Comparison of ENCODE assay signal across 9 cellular contexts in the genomic region with DNA sequence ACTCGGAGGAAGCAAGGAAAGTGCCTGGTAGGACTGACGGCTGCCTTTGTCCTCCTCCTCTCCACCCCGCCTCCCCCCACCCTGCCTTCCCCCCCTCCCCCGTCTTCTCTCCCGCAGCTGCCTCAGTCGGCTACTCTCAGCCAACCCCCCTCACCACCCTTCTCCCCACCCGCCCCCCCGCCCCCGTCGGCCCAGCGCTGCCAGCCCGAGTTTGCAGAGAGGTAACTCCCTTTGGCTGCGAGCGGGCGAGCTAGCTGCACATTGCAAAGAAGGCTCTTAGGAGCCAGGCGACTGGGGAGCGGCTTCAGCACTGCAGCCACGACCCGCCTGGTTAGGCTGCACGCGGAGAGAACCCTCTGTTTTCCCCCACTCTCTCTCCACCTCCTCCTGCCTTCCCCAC. TPM values are rescaled to one million over a fixed set of nuclear protein-coding genes. Genes with fewer than 3 reads are reported as not detected.
DNase-seq lines count a peak whose midpoint lies in the region; ATAC-seq and TF ChIP-seq lines count a peak whose summit lies in the region.
"Had no signal": no experiment of that assay in that cellular context is flagged by ENCODE, and none has a peak within 500 bp of the region (broad histone marks: within the 10 kb centered on the region; RNA-seq: fewer than 3 reads in every experiment).

No MANE protein-coding gene starts in this region.

- peak overlapping the region; percentile 64 to 70 for H3K4me3 Mint-ChIP-seq in activated T-cell treated with anti-CD3 and anti-CD28 coated beads, Interleukin-2, amount 50 U/mL, for 72 hours
- no peak overlapping the region for H3K4me3 Mint-ChIP-seq in activated T-helper 1 cell treated with anti-CD3 and anti-CD28 coated beads, Interleukin-12 subunit alpha, Interleukin-12 subunit beta, Interleukin-2, Interleukin-4 antibody, amounts not matched to agents 30 ng/mL and 10 ng/mL and 1 ng/mL, durations not matched to agents 14 hours and 24 hours and 36 hours

- H3K27ac Mint-ChIP-seq in activated T-cell treated with anti-CD3 and anti-CD28 coated beads, Interleukin-2, amount 50 U/mL, for 72 hours = no peak overlapping the region
- no peak overlapping the region for H3K27ac Mint-ChIP-seq in activated T-helper 1 cell treated with anti-CD3 and anti-CD28 coated beads, Interleukin-12 subunit alpha, Interleukin-12 subunit beta, Interleukin-2, Interleukin-4 antibody, amounts not matched to agents 30 ng/mL and 10 ng/mL and 1 ng/mL, durations not matched to agents 14 hours and 24 hours and 36 hours

- H3K4me1 Mint-ChIP-seq in activated T-cell treated with anti-CD3 and anti-CD28 coated beads, Interleukin-2, amount 50 U/mL, for 72 hours (ENCODE audit: low read depth) = peaks cover 5% of the 10 kb centered on the region
- H3K4me1 Mint-ChIP-seq in activated T-helper 1 cell treated with anti-CD3 and anti-CD28 coated beads, Interleukin-12 subunit alpha, Interleukin-12 subunit beta, Interleukin-2, Interleukin-4 antibody, amounts not matched to agents 30 ng/mL and 10 ng/mL and 1 ng/mL, durations not matched to agents 14 hours and 24 hours and 36 hours (ENCODE audit: low read depth) = no peaks in the 10 kb centered on the region

- H3K27ac ChIP-seq in colonic mucosa = no peak overlapping the region
- peak overlapping the region in 1 of 4 donors; percentile 79 for H3K27ac ChIP-seq in upper lobe of left lung
- H3K27ac ChIP-seq: Peyer's patch had no signal

- H3K36me3 ChIP-seq in colonic mucosa (no peaks in the 10 kb centered on the region), upper lobe of left lung (no peaks in the 10 kb centered on the region)
- H3K36me3 ChIP-seq: Peyer's patch had no signal

- H3K27me3 ChIP-seq in colonic mucosa = peaks cover 22% of the 10 kb centered on the region
- no peaks in the 10 kb centered on the region for H3K27me3 ChIP-seq in upper lobe of left lung
- H3K27me3 ChIP-seq: Peyer's patch had no signal

- H3K36me3 Mint-ChIP-seq in activated T-cell treated with anti-CD3 and anti-CD28 coated beads, Interleukin-2, amount 50 U/mL, for 72 hours (ENCODE audit: insufficient read depth in 2 of 2) = peaks cover 0 to 1% of the 10 kb centered on the region in 2 donors
- H3K36me3 Mint-ChIP-seq in activated T-helper 1 cell treated with anti-CD3 and anti-CD28 coated beads, Interleukin-12 subunit alpha, Interleukin-12 subunit beta, Interleukin-2, Interleukin-4 antibody, amounts not matched to agents 30 ng/mL and 10 ng/mL and 1 ng/mL, durations not matched to agents 14 hours and 24 hours and 36 hours (ENCODE audit: low read depth) = no peaks in the 10 kb centered on the region

- peaks cover 58% of the 10 kb centered on the region for H3K27me3 Mint-ChIP-seq in activated T-cell treated with anti-CD3 and anti-CD28 coated beads, Interleukin-2, amount 50 U/mL, for 72 hours (ENCODE audit: low read depth)
- peaks cover 17% of the 10 kb centered on the region for H3K27me3 Mint-ChIP-seq in activated T-helper 1 cell treated with anti-CD3 and anti-CD28 coated beads, Interleukin-12 subunit alpha, Interleukin-12 subunit beta, Interleukin-2, Interleukin-4 antibody, amounts not matched to agents 30 ng/mL and 10 ng/mL and 1 ng/mL, durations not matched to agents 14 hours and 24 hours and 36 hours (ENCODE audit: insufficient read depth)

- H3K4me3 ChIP-seq in colonic mucosa (peak overlapping the region; percentile 5), lower leg skin (ENCODE audit: low read depth, poor library complexity, severe bottlenecking) (peak overlapping the region; percentile 15), upper lobe of left lung (peak overlapping the region; percentile 26 to 55 (median 46))

- in situ Hi-C loops in GM13977 (cut with MboI; ENCODE audit: low pct_unique_long_range_greater_than_20kb, low sequenced_read_pairs, unreplicated experiment) (no loop called here), GM13976 (cut with MboI; ENCODE audit: low sequenced_read_pairs, unreplicated experiment) (no loop called here)

- TF ChIP-seq CTCF in colonic mucosa (IDR thresholded peaks at IDR 0.05) (no peak), lower leg skin (IDR thresholded peaks at IDR 0.05) (no peak), upper lobe of left lung (IDR thresholded peaks at IDR 0.05) (no peak), GM13977 (IDR thresholded peaks at IDR 0.05; ENCODE audit: extremely low read depth, insufficient read depth, missing control alignments) (no peak), GM13976 (IDR thresholded peaks at IDR 0.05; ENCODE audit: borderline replicate concordance, control extremely low read depth, extremely low read depth, insufficient read depth, missing control alignments) (no peak)

- TF ChIP-seq EP300 in upper lobe of left lung (IDR thresholded peaks at IDR 0.05) = no peak

- H3K9me3 ChIP-seq in colonic mucosa = no peaks in the 10 kb centered on the region
- no peaks in the 10 kb centered on the region for H3K9me3 ChIP-seq in upper lobe of left lung
- H3K9me3 ChIP-seq: Peyer's patch had no signal

- no peak for DNase-seq in activated T-cell treated with anti-CD3 and anti-CD28 coated beads, Interleukin-2, amount 50 U/mL, for 72 hours
- DNase-seq in activated T-cell treated with anti-CD3 and anti-CD28 coated beads for 4 hours = no peak
- no peak for DNase-seq in colonic mucosa
- no peak for DNase-seq in lower leg skin (ENCODE audit: low spot score in 2 of 2)
- no peak for DNase-seq in upper lobe of left lung
- no peak for DNase-seq in GM13977 (ENCODE audit: low spot score)
- DNase-seq in GM13976 (ENCODE audit: low spot score) = no peak
- no peak for DNase-seq in activated T-helper 1 cell treated with anti-CD3 and anti-CD28 coated beads, Interleukin-12 subunit alpha, Interleukin-12 subunit beta, Interleukin-2, Interleukin-4 antibody, amounts not matched to agents 30 ng/mL and 10 ng/mL and 1 ng/mL, durations not matched to agents 14 hours and 24 hours and 36 hours (ENCODE audit: low spot score)

- H3K9me3 Mint-ChIP-seq in activated T-cell treated with anti-CD3 and anti-CD28 coated beads, Interleukin-2, amount 50 U/mL, for 72 hours = peaks cover 0 to 2% of the 10 kb centered on the region in 2 donors
- no peaks in the 10 kb centered on the region for H3K9me3 Mint-ChIP-seq in activated T-helper 1 cell treated with anti-CD3 and anti-CD28 coated beads, Interleukin-12 subunit alpha, Interleukin-12 subunit beta, Interleukin-2, Interleukin-4 antibody, amounts not matched to agents 30 ng/mL and 10 ng/mL and 1 ng/mL, durations not matched to agents 14 hours and 24 hours and 36 hours

- no peak for ATAC-seq in activated T-cell treated with anti-CD3 and anti-CD28 coated beads, Interleukin-2, amount 50 U/mL, for 72 hours (replicated peaks in 1 of 2)
- peak in 1 of 2 donors; percentile 39 for ATAC-seq in upper lobe of left lung (ENCODE audit: low FRiP score in 2 of 2)

- no peak for TF ChIP-seq POLR2A in lower leg skin (IDR thresholded peaks at IDR 0.05)
- TF ChIP-seq POLR2A in upper lobe of left lung (IDR thresholded peaks at IDR 0.05) = no peak

- intact Hi-C loops in colonic mucosa (cut with DNase I) (no loop called here), lower leg skin (cut with DNase I; ENCODE audit: low total_unique reads) (no loop called here)
- intact Hi-C loops in activated T-helper 1 cell treated with anti-CD3 and anti-CD28 coated beads, Interleukin-12 subunit alpha, Interleukin-12 subunit beta, Interleukin-2, Interleukin-4 antibody, amounts not matched to agents 30 ng/mL and 10 ng/mL and 1 ng/mL, durations not matched to agents 14 hours and 24 hours and 36 hours (cut with micrococcal nuclease) = no loop called here

- H3K4me1 ChIP-seq in colonic mucosa (no peaks in the 10 kb centered on the region), upper lobe of left lung (peaks cover 0 to 4% (median 2%) of the 10 kb centered on the region in 4 donors)
- H3K4me1 ChIP-seq: Peyer's patch had no signal

- no peak overlapping the region for H3K9ac ChIP-seq in colonic mucosa (ENCODE audit: low read depth in 2 of 2, low read length in 2 of 2)

- 0 to 45% methylated on average over 7 to 14 of the region's 21 CpGs for WGBS in lower leg skin, 2 donors
- WGBS in upper lobe of left lung, 2 donors = 0 to 27% methylated on average over 4 to 19 of the region's 21 CpGs

RNA-seq across cellular contexts. Expression of a gene that starts 0.5 kb away (rescaled TPM):
- under 1 TPM; 0.07 to 0.09 TPM for total RNA-seq in activated T-cell treated with anti-CD3 and anti-CD28 coated beads, Interleukin-2, amount 50 U/mL, for 72 hours
- total RNA-seq in colonic mucosa (under 1 TPM; 0.67 to 0.98 TPM), lower leg skin (10 to 100 TPM in 1 of 4 donors, 1 to 10 TPM in 3; 4.3 to 10.4 (median 9.3) TPM), upper lobe of left lung (1 to 10 TPM; 2.0 to 5.8 (median 2.6) TPM)
- not detected in 2 replicates for total RNA-seq in activated T-helper 1 cell treated with anti-CD3 and anti-CD28 coated beads, Interleukin-12 subunit alpha, Interleukin-12 subunit beta, Interleukin-2, Interleukin-4 antibody, amounts not matched to agents 30 ng/mL and 10 ng/mL and 1 ng/mL, durations not matched to agents 14 hours and 24 hours and 36 hours
